In genomic region chr3:17905996-17906395, GRCh38 we compare ENCODE assay signal across 19 cellular contexts.
DNase-seq lines count a peak whose midpoint lies in the region; ATAC-seq and TF ChIP-seq lines count a peak whose summit lies in the region.
"Had no signal": no experiment of that assay in that cellular context is flagged by ENCODE, and none has a peak within 500 bp of the region (broad histone marks: within the 10 kb centered on the region; RNA-seq: fewer than 3 reads in every experiment).

No MANE protein-coding gene starts in this region.

- H3K27me3 Mint-ChIP-seq in activated CD8-positive, alpha-beta T cell treated with anti-CD3 and anti-CD28 coated beads for 36 hours: no peaks in the 10 kb centered on the region
- H3K27me3 Mint-ChIP-seq: naive thymus-derived CD8-positive, alpha-beta T cell had no signal

- intact Hi-C loops in testis (cut with DNase I; ENCODE audit: low total_unique reads): no loop called here
- intact Hi-C loops in activated CD8-positive, alpha-beta T cell treated with anti-CD3 and anti-CD28 coated beads for 36 hours (cut with micrococcal nuclease): no loop called here

- no peak overlapping the region for H3K27ac ChIP-seq in testis
- H3K27ac ChIP-seq: lower lobe of right lung had no signal

- peaks cover 5% of the 10 kb centered on the region for H3K4me1 Mint-ChIP-seq in activated CD8-positive, alpha-beta T cell treated with anti-CD3 and anti-CD28 coated beads for 36 hours (ENCODE audit: low read depth)

- H3K4me1 ChIP-seq in testis: no peaks in the 10 kb centered on the region
- H3K4me1 ChIP-seq: lower lobe of right lung had no signal

- H3K4me3 ChIP-seq in epithelial cell of proximal tubule (ENCODE audit: low read depth, low read length): no peak overlapping the region
- no peak overlapping the region for H3K4me3 ChIP-seq in testis
- H3K4me3 ChIP-seq: lower lobe of right lung, smooth muscle cell had no signal

- POLR2A ChIA-PET in activated CD8-positive, alpha-beta T cell treated with anti-CD3 and anti-CD28 coated beads for 36 hours (lab: Charles Lee): interaction anchor here (0.7 kb wide), 1 partner anchor 279 kb away, joined by 3 read pairs; no protein-coding TSS in a partner anchor

- no peak for ATAC-seq in activated CD8-positive, alpha-beta T cell treated with anti-CD3 and anti-CD28 coated beads for 36 hours
- ATAC-seq: activated CD8-positive, alpha-beta T cell treated with anti-CD3 and anti-CD28 coated beads, Interleukin-2, amount 10 ng/mL, durations not matched to agents 7 days and 5 days; lower lobe of right lung; naive thymus-derived CD8-positive, alpha-beta T cell had no signal

- H3K27me3 ChIP-seq in testis: no peaks in the 10 kb centered on the region

- DNase-seq in CMK (ENCODE audit: low read depth) (peak; percentile 80), KG1 (lab: John Stamatoyannopoulos, UW) (peak; percentile 61), OCI-M1 (lab: John Stamatoyannopoulos, UW) (peak; percentile 51), epithelial cell of proximal tubule (ENCODE audit: low read depth) (no peak), GOT3 (lab: John Stamatoyannopoulos, UW) (no peak), testis (no peak)
- no peak for DNase-seq in activated CD8-positive, alpha-beta T cell treated with anti-CD3 and anti-CD28 coated beads for 36 hours
- DNase-seq: activated CD8-positive, alpha-beta T cell treated with anti-CD3 and anti-CD28 coated beads, Interleukin-2, amount 10 ng/mL, durations not matched to agents 7 days and 5 days; activated naive CD8-positive, alpha-beta T cell treated with anti-CD3 and anti-CD28 coated beads, Interleukin-2, amount 10 ng/mL, durations not matched to agents 7 days and 5 days; activated T-cell treated with anti-CD3 and anti-CD28 coated beads, Interleukin-2, amount 50 U/mL, for 48 hours; Calu3; lower lobe of right lung; naive thymus-derived CD8-positive, alpha-beta T cell; NCI-H1436; NK-92 treated with Interleukin-12 subunit alpha and Interleukin-12 subunit beta, amount 100 ng/mL, for 24 hours; SHP77 treated with DMSO at 0.1 percent for 48 hours; stimulated activated CD4-positive, alpha-beta T cell treated with anti-CD3 and anti-CD28 coated beads, Interleukin-4, amount 100 ng/mL, for 4 hours; stimulated activated CD8-positive, alpha-beta memory T cell treated with anti-CD3 and anti-CD28 coated beads, Interleukin-4, amount 100 ng/mL, for 48 hours had no signal

- no peak overlapping the region for H3K4me3 Mint-ChIP-seq in activated CD8-positive, alpha-beta T cell treated with anti-CD3 and anti-CD28 coated beads for 36 hours
- H3K4me3 Mint-ChIP-seq: activated CD8-positive, alpha-beta T cell treated with anti-CD3 and anti-CD28 coated beads, Interleukin-2, amount 10 ng/mL, durations not matched to agents 7 days and 5 days; activated naive CD8-positive, alpha-beta T cell treated with anti-CD3 and anti-CD28 coated beads, Interleukin-2, amount 10 ng/mL, durations not matched to agents 7 days and 5 days; naive thymus-derived CD8-positive, alpha-beta T cell had no signal

- CTCF ChIA-PET in activated CD8-positive, alpha-beta T cell treated with anti-CD3 and anti-CD28 coated beads for 36 hours (lab: Charles Lee): interaction anchor here (1.0 to 1.4 kb wide), 3 partner anchors 10 to 442 kb away, joined by 3 to 4 read pairs (median 3); no protein-coding TSS in a partner anchor

- no peak overlapping the region for H3K27ac Mint-ChIP-seq in activated CD8-positive, alpha-beta T cell treated with anti-CD3 and anti-CD28 coated beads for 36 hours
- H3K27ac Mint-ChIP-seq: activated CD8-positive, alpha-beta T cell treated with anti-CD3 and anti-CD28 coated beads, Interleukin-2, amount 10 ng/mL, durations not matched to agents 7 days and 5 days; activated naive CD8-positive, alpha-beta T cell treated with anti-CD3 and anti-CD28 coated beads, Interleukin-2, amount 10 ng/mL, durations not matched to agents 7 days and 5 days; naive thymus-derived CD8-positive, alpha-beta T cell had no signal

- no peaks in the 10 kb centered on the region for H3K36me3 ChIP-seq in testis (ENCODE audit: low read depth, missing control alignments)
- H3K36me3 ChIP-seq: lower lobe of right lung had no signal

- no peaks in the 10 kb centered on the region for H3K9me3 ChIP-seq in testis
- H3K9me3 ChIP-seq: lower lobe of right lung had no signal

- H3K9me3 Mint-ChIP-seq in activated CD8-positive, alpha-beta T cell treated with anti-CD3 and anti-CD28 coated beads for 36 hours: peaks cover 5% of the 10 kb centered on the region
- H3K9me3 Mint-ChIP-seq: activated naive CD8-positive, alpha-beta T cell treated with anti-CD3 and anti-CD28 coated beads, Interleukin-2, amount 10 ng/mL, durations not matched to agents 7 days and 5 days had no signal

- H3K36me3 Mint-ChIP-seq in activated CD8-positive, alpha-beta T cell treated with anti-CD3 and anti-CD28 coated beads for 36 hours (ENCODE audit: low read depth): no peaks in the 10 kb centered on the region
- H3K36me3 Mint-ChIP-seq: activated naive CD8-positive, alpha-beta T cell treated with anti-CD3 and anti-CD28 coated beads, Interleukin-2, amount 10 ng/mL, durations not matched to agents 7 days and 5 days had no signal

- WGBS in testis, 2 donors: 49 to 56% methylated on average over 2 of the region's 2 CpGs

- peak; percentile 16 for TF ChIP-seq CTCF in epithelial cell of proximal tubule (conservative IDR thresholded peaks at IDR 0.05; ENCODE audit: low read depth, low read length)
- TF ChIP-seq CTCF in testis (IDR thresholded peaks at IDR 0.05): no peak
- TF ChIP-seq CTCF in activated CD8-positive, alpha-beta T cell treated with anti-CD3 and anti-CD28 coated beads for 36 hours (IDR thresholded peaks at IDR 0.05): no peak

- TF ChIP-seq POLR2A in testis (IDR thresholded peaks at IDR 0.05): no peak

Comparison
In these comparisons a context has a peak if more than half of its experiments do, and no peak if none do; other contexts are left out.
1. DNase-seq: peak in CMK (single experiment), KG1 (single experiment) and OCI-M1 (single experiment); none in epithelial cell of proximal tubule (single experiment), GOT3 (single experiment), testis (single experiment) and activated CD8-positive, alpha-beta T cell treated with anti-CD3 and anti-CD28 coated beads for 36 hours (single experiment).